ENCODE assay signal across 14 cellular contexts in the genomic region with DNA sequence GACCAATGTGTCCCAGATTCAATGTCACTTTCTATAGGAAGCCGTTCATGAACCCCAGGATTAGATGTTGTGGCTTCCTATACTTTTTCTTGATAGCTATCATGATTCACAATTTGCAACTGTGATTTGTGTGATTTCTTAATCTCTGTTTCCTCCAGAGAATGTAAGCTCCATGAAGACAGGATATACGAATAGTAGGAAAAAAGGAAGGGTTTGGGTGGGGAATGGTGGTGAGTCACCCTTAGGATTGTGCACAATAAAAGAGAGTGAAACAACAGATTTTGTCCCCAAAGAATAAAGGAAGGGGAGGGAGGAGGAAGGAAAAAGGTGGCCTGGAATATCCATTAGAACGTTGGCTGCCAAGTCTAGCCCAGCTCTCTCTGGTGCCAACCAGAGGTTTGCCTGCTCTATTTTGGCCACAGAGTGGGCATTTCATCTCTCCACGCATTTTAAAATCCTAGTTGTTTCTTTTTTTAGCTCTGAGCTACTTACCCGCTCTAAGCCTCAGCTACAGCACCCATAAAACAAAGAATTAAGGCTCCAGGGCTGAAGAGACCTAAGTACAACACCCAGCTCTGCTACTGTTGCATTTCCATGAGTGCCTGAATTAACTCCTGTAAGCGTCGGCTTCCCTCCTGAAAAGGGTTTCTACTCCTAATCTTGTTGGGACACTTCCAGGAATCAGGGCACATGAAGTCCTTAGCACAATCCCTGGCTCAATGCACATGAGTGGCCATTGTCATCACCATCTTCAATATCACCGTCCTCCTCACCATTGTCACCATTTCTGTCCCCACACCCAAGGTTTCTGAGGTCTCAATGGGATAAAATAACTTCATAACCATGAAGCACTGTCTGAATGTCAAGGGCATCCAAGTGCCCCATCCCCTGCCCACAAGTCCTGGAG. TPM values are rescaled to one million over a fixed set of nuclear protein-coding genes. Genes with fewer than 3 reads are reported as not detected.
DNase-seq lines count a peak whose midpoint lies in the region; ATAC-seq, FAIRE-seq and TF ChIP-seq lines count a peak whose summit lies in the region.
"Had no signal": no experiment of that assay in that cellular context is flagged by ENCODE, and none has a peak within 500 bp of the region (broad histone marks: within the 10 kb centered on the region; RNA-seq: fewer than 3 reads in every experiment).

No MANE protein-coding gene starts in this region.

- POLR2A ChIA-PET in K562 (lab: Yijun Ruan, JAX) = no interaction called here

- CTCF ChIA-PET in K562 (lab: Yijun Ruan, JAX; ENCODE audit: low intra/inter-chr PET ratio) = no interaction called here

- no peak overlapping the region for H3K4me3 ChIP-seq in K562
- H3K4me3 ChIP-seq in heart right ventricle = no peak overlapping the region
- no peak overlapping the region for H3K4me3 ChIP-seq in right cardiac atrium (ENCODE audit: low read length)
- H3K4me3 ChIP-seq: A549, GM12878, HAP-1 had no signal

- H3K36me3 ChIP-seq in K562 (ENCODE audit: control insufficient read depth, insufficient read depth, low read length) (no peaks in the 10 kb centered on the region), heart right ventricle (no peaks in the 10 kb centered on the region)
- H3K36me3 ChIP-seq: BE2C, HAP-1 had no signal

- DNase-seq in K562 (ENCODE audit: extremely low read depth in 1 of 4, low spot score in 3 of 4) = no peak
- DNase-seq in heart right ventricle = no peak
- DNase-seq in right cardiac atrium = no peak
- no peak for DNase-seq in GM12891 (ENCODE audit: insufficient read length, low spot score)
- no peak for DNase-seq in NCI-H1694 treated with DMSO at 0.1 percent for 48 hours (lab: John Stamatoyannopoulos, UW)
- no peak for DNase-seq in NCI-H1436 treated with DMSO at 0.1 percent for 48 hours (lab: John Stamatoyannopoulos, UW)
- DNase-seq: BE2C; CD4-positive, alpha-beta memory T cell; DMS79; GOT3 had no signal

- no peak for FAIRE-seq in K562 (lab: Jason Lieb, UNC)
- FAIRE-seq in GM12891 (lab: Jason Lieb, UNC) = no peak
- FAIRE-seq: A549, GM12878 had no signal

- no TSS peak for BruUV-seq in K562 (replicated peaks; lab: Mats Ljungman, UMichigan)

- no peak for ATAC-seq in K562
- peak in 6 of 8 donors; percentile 36 to 82 (median 68) for ATAC-seq in heart right ventricle
- ATAC-seq in right cardiac atrium = peak; percentile 35 to 63
- ATAC-seq: A549, GM12878 had no signal

- H3K9me1 ChIP-seq in K562 (ENCODE audit: control insufficient read depth, insufficient read depth, low read length) = no peaks in the 10 kb centered on the region

- H2AFZ ChIP-seq in K562 (ENCODE audit: low read depth, low read length) = no peak overlapping the region

- 38% methylated on average over 8 of the region's 8 CpGs for WGBS in K562 (ENCODE audit: insufficient coverage, low coverage, missing lambda C conversion rate)
- WGBS in heart right ventricle, 2 donors = 55 to 60% methylated on average over 8 of the region's 8 CpGs
- WGBS in right cardiac atrium = 68% methylated on average over 8 of the region's 8 CpGs

- no peaks in the 10 kb centered on the region for H4K20me1 ChIP-seq in K562 (replicated peaks; ENCODE audit: control insufficient read depth, insufficient read depth, low read length)

- H3K9me3 ChIP-seq in K562 (replicated peaks; ENCODE audit: control insufficient read depth, insufficient read depth, low read depth, low read length) = no peaks in the 10 kb centered on the region
- H3K9me3 ChIP-seq in heart right ventricle = peaks cover 0 to 7% (median 0%) of the 10 kb centered on the region in 11 donors
- no peaks in the 10 kb centered on the region for H3K9me3 ChIP-seq in right cardiac atrium (ENCODE audit: control insufficient read depth, low read length)
- H3K9me3 ChIP-seq: A549, BE2C, HAP-1 had no signal

- no peak for TF ChIP-seq EP300 in K562 (IDR thresholded peaks at IDR 0.05; ENCODE audit: low read length)

- H3K9ac ChIP-seq in K562 (ENCODE audit: insufficient read depth in 1 of 2, low read depth in 2 of 2, low read length in 2 of 2) = no peak overlapping the region

- no peak for TF ChIP-seq CTCF in K562 (IDR thresholded peaks at IDR 0.05 in 2 of 3, conservative IDR thresholded peaks at IDR 0.05 in 1 of 3; ENCODE audit: insufficient read depth in 2 of 3, low read depth in 1 of 3, low read length in 3 of 3)
- TF ChIP-seq CTCF in heart right ventricle (IDR thresholded peaks at IDR 0.05) = no peak

- no peak overlapping the region for H3K4me2 ChIP-seq in K562 (ENCODE audit: insufficient read depth, low read length)
- H3K4me2 ChIP-seq: A549 had no signal

- in situ Hi-C loops in K562 (cut with MboI) = no loop called here

- TF ChIP-seq RAD21 in K562 (CRISPR knock-in tag; conservative IDR thresholded peaks at IDR 0.05 in 1 of 2, IDR thresholded peaks at IDR 0.05 in 1 of 2) = no peak

- TF ChIP-seq POLR2A in K562 (conservative IDR thresholded peaks at IDR 0.05) (no peak), GM12891 (IDR thresholded peaks at IDR 0.05; ENCODE audit: low read depth, low read length) (no peak)

- no peaks in the 10 kb centered on the region for H3K79me2 ChIP-seq in K562 (ENCODE audit: control insufficient read depth, insufficient read depth, low read length)

- no peak overlapping the region for H3K27ac ChIP-seq in K562 (ENCODE audit: extremely low read depth, low read depth, low read length)
- peak overlapping the region in 3 of 10 donors; percentile 16 to 37 (median 19) for H3K27ac ChIP-seq in heart right ventricle
- peak overlapping the region; percentile 20 for H3K27ac ChIP-seq in right cardiac atrium (ENCODE audit: low read length)
- H3K27ac ChIP-seq: A549, C4-2B had no signal

- H3K27me3 ChIP-seq in K562 (ENCODE audit: control insufficient read depth in 2 of 2, insufficient read depth in 2 of 2, low read length in 2 of 2) (no peaks in the 10 kb centered on the region; a peak in 1 of 5 replicates), heart right ventricle (no peaks in the 10 kb centered on the region), right cardiac atrium (ENCODE audit: control insufficient read depth, insufficient read depth) (no peaks in the 10 kb centered on the region)
- H3K27me3 ChIP-seq: BE2C had no signal

- H3K4me1 ChIP-seq in K562 (replicated peaks in 1 of 2; ENCODE audit: control insufficient read depth in 2 of 2, insufficient read depth in 2 of 2, low read length in 2 of 2) (peaks cover 0 to 6% of the 10 kb centered on the region in 2 experiments; a peak in 2 of 5 replicates), heart right ventricle (peaks cover 0 to 27% (median 11%) of the 10 kb centered on the region in 9 donors), right cardiac atrium (ENCODE audit: control insufficient read depth, insufficient read depth, low read length) (peaks cover 6% of the 10 kb centered on the region)
- H3K4me1 ChIP-seq: A549, BE2C had no signal

- intact Hi-C loops in K562 (cut with micrococcal nuclease) = no loop called here
- intact Hi-C loops in heart right ventricle (cut with DNase I) = no loop called here
- intact Hi-C loops in right cardiac atrium (cut with DNase I) = no loop called here

TF ChIP-seq in K562, 482 proteins besides CTCF, POLR2A, EP300 and RAD21 (continues in another document):
- TF ChIP-seq BMI1 (IDR thresholded peaks at IDR 0.05; ENCODE audit: low read length) (no peak), ZNF316 (IDR thresholded peaks at IDR 0.05) (peak; percentile 69), PURB (CRISPR knock-in tag; IDR thresholded peaks at IDR 0.05; ENCODE audit: low read depth) (no peak), GABPB2 (CRISPR knock-in tag; conservative IDR thresholded peaks at IDR 0.05) (no peak)

TF ChIP-seq in GM12891, 5 proteins besides CTCF, POLR2A, EP300 and RAD21:
- TF ChIP-seq POU2F2 (IDR thresholded peaks at IDR 0.05; ENCODE audit: low read depth, low read length) = no peak
- TF ChIP-seq SPI1 (IDR thresholded peaks at IDR 0.05; ENCODE audit: low read depth, low read length) = no peak
- no peak for TF ChIP-seq TAF1 (IDR thresholded peaks at IDR 0.05; ENCODE audit: low read depth, low read length)
- TF ChIP-seq PAX5 (IDR thresholded peaks at IDR 0.05; ENCODE audit: insufficient read depth, low read length, severe bottlenecking) = no peak
- no peak for TF ChIP-seq POLR2AphosphoS5 (IDR thresholded peaks at IDR 0.05; ENCODE audit: low read depth, low read length)

RNA-seq across cellular contexts. Expression of a gene that starts 3.5 kb away (rescaled TPM):
- 146 and 195 TPM in 2 replicates for total RNA-seq in K562 (2011; cell fraction: chromatin; rRNA removed; ENCODE audit: low replicate concordance)
- 104 and 109 TPM in 2 replicates for total RNA-seq in K562 (2011; cell fraction: nucleolus; rRNA removed)
- total RNA-seq in K562 (2011; cell fraction: nucleoplasm; rRNA removed) = 111 and 114 TPM in 2 replicates
- total RNA-seq in K562 (2014; rRNA removed) (309 and 365 TPM in 2 replicates), K562 (2014; rRNA removed; fragmentation: Illumina TruSeq; extraction: Trizol) (193 and 203 TPM in 2 replicates), K562 (2015; rRNA removed; fragmentation: Illumina TruSeq; extraction: Trizol) (186 and 188 TPM in 2 replicates), K562 (2021) (369 and 422 TPM in 2 replicates), heart right ventricle (100 to 1,000 TPM; 178 to 322 (median 239) TPM), right cardiac atrium (100 to 1,000 TPM; 270 to 313 (median 287) TPM)
- polyA plus RNA-seq in K562 (2011; rRNA removed) (133 and 176 TPM in 2 replicates), K562 (2014; fragmentation: Illumina TruSeq; extraction: Trizol) (423 and 444 TPM in 2 replicates), K562 (2014; fragmentation: Nextera tagmentation; extraction: Ambion mirVana) (10 to 100 TPM; 29.2 to 34.6 TPM), K562 (2014; rRNA removed) (239 and 256 TPM in 2 replicates), heart right ventricle (100 to 1,000 TPM in 1 of 2 donors, 10 to 100 TPM in 1; 51.9 to 161 TPM), right cardiac atrium (165 TPM)
- 163 and 167 TPM in 2 replicates for polyA plus RNA-seq in K562 (2011; cell fraction: cytosol; rRNA removed)
- polyA plus RNA-seq in K562 (2011; cell fraction: nucleus; rRNA removed) = 84.0 and 115 TPM in 2 replicates
- 265 and 370 TPM in 2 replicates for polyA plus RNA-seq in K562 (2012)
- polyA minus RNA-seq in K562 (2011; rRNA and poly(A)+ RNA removed) = 362 and 462 TPM in 2 replicates
- polyA minus RNA-seq in K562 (2011; cell fraction: cytosol; rRNA and poly(A)+ RNA removed) = 160 and 170 TPM in 2 replicates
- polyA minus RNA-seq in K562 (2011; cell fraction: nucleus; rRNA and poly(A)+ RNA removed) = 46.6 and 67.3 TPM in 2 replicates
- polyA plus RNA-seq in GM12891 (2012; ENCODE audit: low read depth, missing spikeins) = 85.5 TPM
